ENCODE assay signal across 17 cellular contexts in the genomic region with DNA sequence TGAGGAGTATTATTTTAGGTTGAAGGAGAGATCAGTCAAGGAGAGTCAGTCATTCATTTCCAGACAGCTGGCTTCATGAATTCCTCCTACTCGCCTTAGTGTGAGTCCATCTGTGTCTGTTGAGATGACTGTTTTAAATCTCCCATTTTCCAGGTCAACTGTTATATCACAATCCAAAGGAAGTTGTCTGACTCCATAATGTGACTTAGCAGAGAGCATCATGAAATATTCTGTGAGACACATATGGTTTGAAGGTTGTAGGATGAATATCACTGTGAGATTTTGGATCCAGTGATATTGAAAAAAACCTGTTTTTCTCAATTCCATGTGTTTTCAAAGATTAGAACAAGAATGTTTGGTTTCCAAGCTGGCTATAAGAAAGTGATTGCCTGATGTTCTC.
A peak's percentile ranks its signal among the peaks of the same experiment; 100 is the strongest.
DNase-seq lines count a peak whose midpoint lies in the region; TF ChIP-seq lines count a peak whose summit lies in the region.
"Had no signal": no experiment of that assay in that cellular context is flagged by ENCODE, and none has a peak within 500 bp of the region (broad histone marks: within the 10 kb centered on the region; RNA-seq: fewer than 3 reads in every experiment).

No MANE protein-coding gene starts in this region.

- in situ Hi-C loops in G401 (cut with HindIII; ENCODE audit: low sequenced_read_pairs) (no loop called here), GM13977 (cut with MboI; ENCODE audit: low pct_unique_long_range_greater_than_20kb, low sequenced_read_pairs, unreplicated experiment) (no loop called here)

- DNase-seq in G401 (ENCODE audit: low spot score) (peak; percentile 14), cerebellar cortex (ENCODE audit: low spot score) (peak; percentile 8), middle frontal gyrus (ENCODE audit: extremely low spot score, low spot score) (peak; percentile 41), NCI-H1092 (lab: John Stamatoyannopoulos, UW) (no peak), substantia nigra (lab: John Stamatoyannopoulos, UW) (no peak), GM13977 (ENCODE audit: low spot score) (no peak), HT-29 (ENCODE audit: low spot score) (no peak)
- DNase-seq: 8988T; ACHN; Caco-2; Calu3; CD4-positive, alpha-beta T cell; CD8-positive, alpha-beta T cell; DMS79 treated with DMSO at 0.1 percent for 48 hours; GDM1 had no signal

- H3K27ac ChIP-seq in substantia nigra (ENCODE audit: low read depth, low read length, poor library complexity, severe bottlenecking): no peak overlapping the region
- H3K27ac ChIP-seq: BLaER1 treated with 17β-estradiol and CSF1 and Interleukin-3, amounts not matched to agents 10 nM and 100 nM; C4-2B had no signal

- no peak for TF ChIP-seq CTCF in GM13977 (IDR thresholded peaks at IDR 0.05; ENCODE audit: extremely low read depth, insufficient read depth, missing control alignments)

Comparison
In these comparisons a context has a peak if more than half of its experiments do, and no peak if none do; other contexts are left out.
1. DNase-seq: peak in G401 (single experiment), cerebellar cortex (single experiment) and middle frontal gyrus (single experiment); none in NCI-H1092 (single experiment), substantia nigra (0 of 49), GM13977 (single experiment) and HT-29 (single experiment).